In genomic region chrX:139877710-139878414, GRCh38 we compare ENCODE assay signal across 1 cellular context.
A peak's percentile ranks its signal among the peaks of the same experiment; 100 is the strongest.
TF ChIP-seq lines count a peak whose summit lies in the region.

No MANE protein-coding gene starts in this region.

TF ChIP-seq in K562, 482 proteins besides CTCF, POLR2A, EP300 and RAD21 (continued from another document and continues in another):
- TF ChIP-seq AFF4 (CRISPR knock-in tag; IDR thresholded peaks at IDR 0.05) = no peak
- TF ChIP-seq NFE2L1 (tag; IDR thresholded peaks at IDR 0.05; ENCODE audit: borderline replicate concordance, low read depth) = peak; percentile 66
- no peak for TF ChIP-seq ZNF586 (CRISPR knock-in tag; conservative IDR thresholded peaks at IDR 0.05)
- TF ChIP-seq FOXK2 (conservative IDR thresholded peaks at IDR 0.05 in 1 of 2, IDR thresholded peaks at IDR 0.05 in 1 of 2; ENCODE audit: low read depth in 2 of 2) = no peak
- no peak for TF ChIP-seq ZBTB33 (CRISPR knock-in tag; IDR thresholded peaks at IDR 0.05)
- TF ChIP-seq ZNF395 (CRISPR knock-in tag; IDR thresholded peaks at IDR 0.05) = no peak
- TF ChIP-seq CSDE1 (IDR thresholded peaks at IDR 0.05) = no peak
- TF ChIP-seq ZNF277 (CRISPR knock-in tag; IDR thresholded peaks at IDR 0.05; ENCODE audit: borderline replicate concordance) = no peak
- TF ChIP-seq ZNF511 (CRISPR knock-in tag; IDR thresholded peaks at IDR 0.05) = no peak
- no peak for TF ChIP-seq ZBTB2 (IDR thresholded peaks at IDR 0.05)
- no peak for TF ChIP-seq ZC3H11A (IDR thresholded peaks at IDR 0.05; ENCODE audit: low read depth, low read length)
- no peak for TF ChIP-seq PHB (CRISPR knock-in tag; IDR thresholded peaks at IDR 0.05)
- no peak for TF ChIP-seq CHD2 (IDR thresholded peaks at IDR 0.05; ENCODE audit: low read depth, low read length)
- TF ChIP-seq ZSCAN32 (CRISPR knock-in tag; IDR thresholded peaks at IDR 0.05) = no peak
- 0 out of 2 replicates have a peak, but pooled peaks have one; percentile 26 for TF ChIP-seq ETV1 (tag; conservative IDR thresholded peaks at IDR 0.05; ENCODE audit: low read depth)
- no peak for TF ChIP-seq CBX1 (IDR thresholded peaks at IDR 0.05; ENCODE audit: low read depth)
- TF ChIP-seq ZFP91 (CRISPR knock-in tag; IDR thresholded peaks at IDR 0.05) = no peak
- no peak for TF ChIP-seq DDX20 (tag; IDR thresholded peaks at IDR 0.05; ENCODE audit: low read depth)
- TF ChIP-seq RBFOX2 (IDR thresholded peaks at IDR 0.05; ENCODE audit: low read depth, low read length) = no peak
- no peak for TF ChIP-seq CAMTA2 (CRISPR knock-in tag; conservative IDR thresholded peaks at IDR 0.05)
- no peak for TF ChIP-seq RBM39 (optimal IDR thresholded peaks at IDR 0.05; ENCODE audit: low read depth, low read length)
- no peak for TF ChIP-seq PRDM10 (IDR thresholded peaks at IDR 0.05; ENCODE audit: partially characterized antibody)
- TF ChIP-seq ZNF609 (CRISPR knock-in tag; IDR thresholded peaks at IDR 0.05; ENCODE audit: borderline replicate concordance) = no peak
- TF ChIP-seq GTF2A2 (tag; IDR thresholded peaks at IDR 0.05) = no peak
- no peak for TF ChIP-seq ZBTB34 (CRISPR knock-in tag; IDR thresholded peaks at IDR 0.05)
- no peak for TF ChIP-seq STAT5A (IDR thresholded peaks at IDR 0.05; ENCODE audit: borderline replicate concordance, low read length)
- TF ChIP-seq SOX6 (IDR thresholded peaks at IDR 0.05) = no peak
- TF ChIP-seq CEBPB (tag; IDR thresholded peaks at IDR 0.05) = peak; percentile 63
- TF ChIP-seq MIER1 (IDR thresholded peaks at IDR 0.05; ENCODE audit: low read depth) = no peak
- no peak for TF ChIP-seq VEZF1 (CRISPR knock-in tag; IDR thresholded peaks at IDR 0.05)
